In genomic region chr1:86472165-86472564, GRCh38 we compare ENCODE assay signal across 22 cellular contexts. TPM values are rescaled to one million over a fixed set of nuclear protein-coding genes. Genes with fewer than 3 reads are reported as not detected.
"Had no signal": no experiment of that assay in that cellular context is flagged by ENCODE, and none has a peak within 500 bp of the region (broad histone marks: within the 10 kb centered on the region; RNA-seq: fewer than 3 reads in every experiment).

No MANE protein-coding gene starts in this region.

- H3K27ac ChIP-seq: ascending aorta, esophagus squamous epithelium, foreskin keratinocyte, suprapubic skin, transverse colon, vagina had no signal

- H3K4me3 Mint-ChIP-seq: activated CD4-positive, alpha-beta T cell treated with anti-CD3 and anti-CD28 coated beads for 36 hours; activated naive CD4-positive, alpha-beta T cell treated with anti-CD3 and anti-CD28 coated beads, Interleukin-2, amount 50 U/mL, for 24 hours; effector memory CD8-positive, alpha-beta T cell; stimulated activated naive CD8-positive, alpha-beta T cell treated with anti-CD3 and anti-CD28 coated beads, Interleukin-15, Interleukin-2, amounts not matched to agents 100 ng/mL and 50 ng/mL, for 24 hours had no signal

- H3K27me3 Mint-ChIP-seq: activated naive CD4-positive, alpha-beta T cell treated with anti-CD3 and anti-CD28 coated beads, Interleukin-2, amount 50 U/mL, for 24 hours had no signal

- H3K9me3 Mint-ChIP-seq: activated naive CD4-positive, alpha-beta T cell treated with anti-CD3 and anti-CD28 coated beads, Interleukin-2, amount 50 U/mL, for 24 hours; effector memory CD8-positive, alpha-beta T cell; stimulated activated naive CD8-positive, alpha-beta T cell treated with anti-CD3 and anti-CD28 coated beads, Interleukin-15, Interleukin-2, amounts not matched to agents 100 ng/mL and 50 ng/mL, for 24 hours had no signal

- H3K36me3 ChIP-seq: ascending aorta, esophagus squamous epithelium, suprapubic skin, transverse colon, vagina had no signal

- H3K9me3 ChIP-seq: ascending aorta, esophagus squamous epithelium, suprapubic skin, transverse colon, vagina had no signal

- H3K27me3 ChIP-seq: ascending aorta, esophagus squamous epithelium, foreskin keratinocyte, suprapubic skin, transverse colon, vagina had no signal

- H3K27ac Mint-ChIP-seq: activated CD4-positive, alpha-beta T cell treated with anti-CD3 and anti-CD28 coated beads for 36 hours; activated naive CD4-positive, alpha-beta T cell treated with anti-CD3 and anti-CD28 coated beads, Interleukin-2, amount 50 U/mL, for 24 hours; effector memory CD8-positive, alpha-beta T cell; progenitor cell of endocrine pancreas; stimulated activated naive CD8-positive, alpha-beta T cell treated with anti-CD3 and anti-CD28 coated beads, Interleukin-15, Interleukin-2, amounts not matched to agents 100 ng/mL and 50 ng/mL, for 24 hours had no signal

- ATAC-seq: activated CD4-positive, alpha-beta T cell treated with anti-CD3 and anti-CD28 coated beads for 36 hours; effector memory CD8-positive, alpha-beta T cell; foreskin keratinocyte; left lobe of liver had no signal

- H3K4me3 ChIP-seq: ascending aorta, esophagus squamous epithelium, suprapubic skin, transverse colon, vagina had no signal

- H3K36me3 Mint-ChIP-seq: activated naive CD4-positive, alpha-beta T cell treated with anti-CD3 and anti-CD28 coated beads, Interleukin-2, amount 50 U/mL, for 24 hours had no signal

- DNase-seq: activated CD4-positive, alpha-beta T cell treated with anti-CD3 and anti-CD28 coated beads for 36 hours; activated CD4-positive, alpha-beta T cell treated with anti-CD3 and anti-CD28 coated beads, Interleukin-2, amount 50 U/mL, for 48 hours; activated gamma-delta T cell; effector memory CD8-positive, alpha-beta T cell; esophagus squamous epithelium; foreskin keratinocyte; hippocampal formation; islet precursor cell; transverse colon had no signal

- H3K4me1 Mint-ChIP-seq: activated CD4-positive, alpha-beta T cell treated with anti-CD3 and anti-CD28 coated beads for 36 hours; activated naive CD4-positive, alpha-beta T cell treated with anti-CD3 and anti-CD28 coated beads, Interleukin-2, amount 50 U/mL, for 24 hours had no signal

- H3K4me1 ChIP-seq: ascending aorta, esophagus squamous epithelium, foreskin keratinocyte, suprapubic skin, transverse colon had no signal

RNA-seq across cellular contexts. Expression of gene CLCA1, which starts 3.4 kb away (rescaled TPM):
- total RNA-seq: activated CD4-positive, alpha-beta T cell treated with anti-CD3 and anti-CD28 coated beads for 36 hours; ascending aorta; dermis microvascular lymphatic vessel endothelial cell; esophagus squamous epithelium; foreskin keratinocyte; lung microvascular endothelial cell; mononuclear cell; omental fat pad; progenitor cell of endocrine pancreas; suprapubic skin; T-helper 2 cell treated with Interferon-gamma antibody and Interleukin-4, amounts not matched to agents 100 ng/mL and 5 ng/mL, for 36 hours; vagina had no signal
- polyA plus RNA-seq: foreskin keratinocyte, neural cell had no signal

RNA-seq across cellular contexts. Expression of gene CLCA2, which starts 48.2 kb away (rescaled TPM):
- total RNA-seq: activated CD4-positive, alpha-beta T cell treated with anti-CD3 and anti-CD28 coated beads for 36 hours; ascending aorta; left lobe of liver; lung microvascular endothelial cell; mononuclear cell; progenitor cell of endocrine pancreas; T-helper 2 cell treated with Interferon-gamma antibody and Interleukin-4, amounts not matched to agents 100 ng/mL and 5 ng/mL, for 36 hours had no signal
- polyA plus RNA-seq: neural cell had no signal
